1 cellular context compared by ENCODE assay signal in the genomic region with DNA sequence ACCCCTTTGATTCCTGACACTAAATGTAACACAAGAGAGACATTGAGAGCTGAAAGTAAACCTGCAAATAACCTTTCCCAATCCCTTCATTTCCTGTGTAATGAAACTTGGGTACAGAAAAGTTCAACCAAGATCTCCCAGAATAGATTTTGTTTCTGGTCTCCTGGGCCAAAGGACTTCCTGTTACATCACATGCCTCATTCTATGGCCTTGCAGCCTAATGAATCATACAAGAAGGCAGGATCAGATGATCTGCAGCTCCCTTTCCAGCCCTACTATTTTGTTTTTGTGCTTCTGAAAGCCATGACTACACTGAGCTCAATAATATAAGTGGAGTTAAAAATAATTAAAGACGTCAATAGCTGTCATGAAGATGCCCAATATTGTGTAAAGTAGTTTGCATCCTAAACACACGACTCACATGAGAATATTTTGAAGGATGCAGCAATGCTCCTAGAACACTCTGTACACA.
TF ChIP-seq lines count a peak whose summit lies in the region.

No MANE protein-coding gene starts in this region.

TF ChIP-seq in GM12878, 131 proteins besides CTCF, POLR2A, EP300 and RAD21 (continued from another document):
- TF ChIP-seq EED (IDR thresholded peaks at IDR 0.05; ENCODE audit: low read depth) (peak; percentile 20; the same call in 1 of the 2 replicates), RFX5 (IDR thresholded peaks at IDR 0.05; ENCODE audit: low read depth, low read length) (no peak), ZNF274 (IDR thresholded peaks at IDR 0.05; ENCODE audit: insufficient read depth, insufficient read length) (no peak), HDGF (IDR thresholded peaks at IDR 0.05) (no peak), NBN (IDR thresholded peaks at IDR 0.05) (no peak)
- TF ChIP-seq, protein P1, sequence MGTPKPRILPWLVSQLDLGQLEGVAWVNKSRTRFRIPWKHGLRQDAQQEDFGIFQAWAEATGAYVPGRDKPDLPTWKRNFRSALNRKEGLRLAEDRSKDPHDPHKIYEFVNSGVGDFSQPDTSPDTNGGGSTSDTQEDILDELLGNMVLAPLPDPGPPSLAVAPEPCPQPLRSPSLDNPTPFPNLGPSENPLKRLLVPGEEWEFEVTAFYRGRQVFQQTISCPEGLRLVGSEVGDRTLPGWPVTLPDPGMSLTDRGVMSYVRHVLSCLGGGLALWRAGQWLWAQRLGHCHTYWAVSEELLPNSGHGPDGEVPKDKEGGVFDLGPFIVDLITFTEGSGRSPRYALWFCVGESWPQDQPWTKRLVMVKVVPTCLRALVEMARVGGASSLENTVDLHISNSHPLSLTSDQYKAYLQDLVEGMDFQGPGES (IDR thresholded peaks at IDR 0.05), result no peak
